ENCODE assay signal across 8 cellular contexts in genomic region chr11:9748361-9748970, GRCh38.
DNase-seq lines count a peak whose midpoint lies in the region; ATAC-seq and TF ChIP-seq lines count a peak whose summit lies in the region.

No MANE protein-coding gene starts in this region.

- H3K4me1 ChIP-seq in HEK293 (ENCODE audit: control insufficient read depth, insufficient read depth, low read length) (no peaks in the 10 kb centered on the region), lower lobe of right lung (peaks cover 28% of the 10 kb centered on the region)

- H3K27me3 Mint-ChIP-seq in chondrocyte (ENCODE audit: low read depth) = no peaks in the 10 kb centered on the region

- peak; percentile 70; the same call in 1 of the 2 replicates for TF ChIP-seq CTCF in HEK293 (tag by site-specific recombination; IDR thresholded peaks at IDR 0.05)
- peak; percentile 74 for TF ChIP-seq CTCF in WERI-Rb-1 (IDR thresholded peaks at IDR 0.05; ENCODE audit: low read depth, low read length)
- TF ChIP-seq CTCF in chondrocyte (IDR thresholded peaks at IDR 0.05) = peak; percentile 89
- peak; percentile 71 for TF ChIP-seq CTCF in lower lobe of right lung (IDR thresholded peaks at IDR 0.05)

- POLR2A ChIA-PET in HEK293 (lab: Yijun Ruan, JAX) = interaction anchor here (0.8 to 1.4 kb wide), 2 partner anchors 173 to 288 kb away, joined by 3 to 6 read pairs; partner anchors contain the start of gene ZNF143

- H3K36me3 ChIP-seq in HEK293 (ENCODE audit: control insufficient read depth in 2 of 2, insufficient read depth in 1 of 2, low read length in 2 of 2) (peaks cover 0 to 25% of the 10 kb centered on the region in 2 experiments; a peak in 1 of 3 replicates), WERI-Rb-1 (peaks cover 3% of the 10 kb centered on the region; the same call in 1 of the 2 replicates), lower lobe of right lung (peaks cover 57% of the 10 kb centered on the region)

- H3K9me3 Mint-ChIP-seq in chondrocyte (ENCODE audit: low read depth) = no peaks in the 10 kb centered on the region

- H3K36me3 Mint-ChIP-seq in chondrocyte (ENCODE audit: low read depth) = peaks cover 19% of the 10 kb centered on the region

- H3K4me3 ChIP-seq in HEK293 (ENCODE audit: low read depth, low read length) = no peak overlapping the region
- H3K4me3 ChIP-seq in WERI-Rb-1 (ENCODE audit: low read depth, low read length) = no peak overlapping the region
- no peak overlapping the region for H3K4me3 ChIP-seq in lower lobe of right lung

- no peak overlapping the region for H3K4me3 Mint-ChIP-seq in chondrocyte (ENCODE audit: unreplicated experiment)

- peaks cover 33% of the 10 kb centered on the region for H3K4me1 Mint-ChIP-seq in chondrocyte (ENCODE audit: low read depth)

- DNase-seq in NCI-H2107 treated with DMSO at 0.1 percent for 48 hours (lab: John Stamatoyannopoulos, UW; ENCODE audit: unreplicated experiment) (peak; percentile 50), NCI-H2107 (lab: John Stamatoyannopoulos, UW) (no peak), NAMALWA (ENCODE audit: low spot score) (peak; percentile 91), WERI-Rb-1 (peak; percentile 71), chondrocyte (ENCODE audit: low spot score) (no peak), lower lobe of right lung (peak; percentile 68)
- DNase-seq in stimulated activated CD8-positive, alpha-beta memory T cell treated with anti-CD3 and anti-CD28 coated beads, Interleukin-7, amount 100 ng/mL, for 4 hours (ENCODE audit: low read depth in 2 of 2) = peak; percentile 40 to 41

- CTCF ChIA-PET in HEK293 (lab: Yijun Ruan, JAX) = interaction anchor here (0.5 to 3.2 kb wide), 22 partner anchors 8 to 733 kb away, joined by 3 to 17 read pairs (median 4); no protein-coding TSS in a partner anchor

- ATAC-seq in lower lobe of right lung = peak; percentile 94 to 95

- H3K27me3 ChIP-seq in WERI-Rb-1 (ENCODE audit: insufficient read depth, low read depth, severe bottlenecking) = no peaks in the 10 kb centered on the region
- H3K27me3 ChIP-seq in lower lobe of right lung (ENCODE audit: low read depth) = no peaks in the 10 kb centered on the region

- intact Hi-C loops in lower lobe of right lung (cut with DNase I) = no loop called here

- H3K27ac ChIP-seq in HEK293 (ENCODE audit: extremely low read depth, low read depth, low read length) (no peak overlapping the region), WERI-Rb-1 (no peak overlapping the region), lower lobe of right lung (peak overlapping the region; percentile 32)

- H3K27ac Mint-ChIP-seq in chondrocyte (ENCODE audit: unreplicated experiment) = no peak overlapping the region

- H3K9me3 ChIP-seq in HEK293 (ENCODE audit: control insufficient read depth, insufficient read depth, low read depth, low read length) = no peaks in the 10 kb centered on the region
- H3K9me3 ChIP-seq in WERI-Rb-1 (ENCODE audit: severe bottlenecking) = no peaks in the 10 kb centered on the region
- no peaks in the 10 kb centered on the region for H3K9me3 ChIP-seq in lower lobe of right lung

TF ChIP-seq in HEK293, 187 proteins besides CTCF, POLR2A, EP300 and RAD21:
- TF ChIP-seq ZIC2 (tag by site-specific recombination; IDR thresholded peaks at IDR 0.05) (peak; percentile 56), ZNF768 (tag by site-specific recombination; IDR thresholded peaks at IDR 0.05) (peak; percentile 78; the same call in 1 of the 2 replicates), TRIM28 (IDR thresholded peaks at IDR 0.05; ENCODE audit: borderline replicate concordance, low read length) (no peak), GLIS2 (tag by site-specific recombination; IDR thresholded peaks at IDR 0.05) (peak; percentile 45), ZNF311 (tag by site-specific recombination; IDR thresholded peaks at IDR 0.05; ENCODE audit: borderline replicate concordance) (no peak), GLIS1 (tag by site-specific recombination; IDR thresholded peaks at IDR 0.05) (peak; percentile 75), ZNF341 (tag by site-specific recombination; IDR thresholded peaks at IDR 0.05; ENCODE audit: low read depth) (peak; percentile 80), ZFHX2 (tag by site-specific recombination; conservative IDR thresholded peaks at IDR 0.05) (peak; percentile 28; the same call in 1 of the 2 replicates), ZNF654 (tag by site-specific recombination; IDR thresholded peaks at IDR 0.05; ENCODE audit: low read depth) (peak; percentile 82), ZNF26 (tag by site-specific recombination; IDR thresholded peaks at IDR 0.05) (no peak), RBAK (tag by site-specific recombination; IDR thresholded peaks at IDR 0.05) (no peak), ZSCAN30 (tag by site-specific recombination; IDR thresholded peaks at IDR 0.05) (0 out of 2 replicates have a peak, but pooled peaks have one; percentile 10)

Comparison
In these comparisons a context has a peak if more than half of its experiments do, and no peak if none do; other contexts are left out.
1. DNase-seq: peak in NCI-H2107 treated with DMSO at 0.1 percent for 48 hours (single experiment), NAMALWA (single experiment), WERI-Rb-1 (single experiment), lower lobe of right lung (single experiment) and stimulated activated CD8-positive, alpha-beta memory T cell treated with anti-CD3 and anti-CD28 coated beads, Interleukin-7, amount 100 ng/mL, for 4 hours (2 of 2); none in NCI-H2107 (single experiment) and chondrocyte (single experiment).
2. Peak in every context shown above with its lines, with median percentiles within 50 percentile points of each other: CTCF ChIP-seq.